13 cellular contexts compared by ENCODE assay signal in the genomic region with DNA sequence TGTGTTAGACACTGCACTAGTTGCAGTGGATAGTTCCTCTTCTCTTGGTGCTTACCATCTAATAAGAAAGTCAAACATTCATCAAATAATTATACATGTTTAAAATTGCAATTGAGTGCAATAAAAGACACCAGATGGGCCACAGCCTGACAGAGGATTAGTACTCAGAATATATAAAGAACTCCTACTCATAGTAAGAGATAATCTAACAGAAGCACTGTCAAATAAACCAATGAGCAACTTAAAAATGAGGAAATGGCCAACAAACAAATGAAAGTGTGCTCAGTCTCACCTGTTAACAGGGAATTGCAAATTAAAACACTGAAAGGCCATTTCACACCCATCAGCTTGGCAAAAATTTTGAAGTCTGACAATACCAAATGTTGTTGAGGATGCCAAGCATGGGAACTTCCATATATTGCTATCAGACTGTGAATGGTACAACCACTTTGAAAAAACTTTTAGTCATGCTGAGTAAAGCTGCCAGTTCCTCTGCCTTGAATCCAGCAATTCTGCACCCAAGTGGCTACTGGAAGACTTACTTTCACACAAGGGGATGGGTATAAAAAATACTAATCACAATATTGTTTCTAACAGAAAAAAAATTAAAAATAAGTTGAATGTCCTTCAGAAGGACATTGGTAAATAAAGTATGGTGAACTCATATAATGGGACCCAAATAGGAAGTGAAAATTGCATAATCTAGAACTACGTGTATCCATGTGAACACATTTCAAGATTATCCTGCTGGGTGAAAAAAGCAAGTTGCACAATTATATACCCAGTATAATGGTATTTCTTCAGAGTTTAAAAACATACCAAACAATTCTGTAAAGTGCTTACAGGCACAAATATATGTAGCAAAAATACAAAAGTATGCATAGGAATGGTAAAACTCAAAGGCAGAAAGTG. TPM values are rescaled to one million over a fixed set of nuclear protein-coding genes. Genes with fewer than 3 reads are reported as not detected.
A peak's percentile ranks its signal among the peaks of the same experiment; 100 is the strongest.
DNase-seq lines count a peak whose midpoint lies in the region; ATAC-seq, FAIRE-seq and TF ChIP-seq lines count a peak whose summit lies in the region.
"Had no signal": no experiment of that assay in that cellular context is flagged by ENCODE, and none has a peak within 500 bp of the region (broad histone marks: within the 10 kb centered on the region; RNA-seq: fewer than 3 reads in every experiment).

No MANE protein-coding gene starts in this region.

- FAIRE-seq in HepG2 (lab: Jason Lieb, UNC): no peak

- CTCF ChIA-PET in HepG2 (lab: Yijun Ruan, JAX; ENCODE audit: low intra/inter-chr PET ratio, low total read pairs): no interaction called here

- no peak for TF ChIP-seq EP300 in HepG2 (IDR thresholded peaks at IDR 0.05; ENCODE audit: low read depth in 2 of 2, low read length in 2 of 2)
- TF ChIP-seq EP300 in HepG2 (CRISPR knock-in tag; IDR thresholded peaks at IDR 0.05; ENCODE audit: borderline replicate concordance): no peak

- no peaks in the 10 kb centered on the region for H3K36me3 ChIP-seq in HepG2 (replicated peaks in 1 of 2; ENCODE audit: control insufficient read depth in 1 of 2, insufficient read depth in 2 of 2, low read length in 2 of 2)
- H3K36me3 ChIP-seq in right lobe of liver: no peaks in the 10 kb centered on the region
- H3K36me3 ChIP-seq: ovary had no signal

- H2AFZ ChIP-seq in HepG2 (ENCODE audit: low read length): no peak overlapping the region

- peaks cover 7 to 35% of the 10 kb centered on the region in 2 experiments for H3K27me3 ChIP-seq in HepG2 (ENCODE audit: control insufficient read depth in 1 of 2, insufficient read depth in 2 of 2, low read length in 2 of 2)
- H3K27me3 ChIP-seq in right lobe of liver: peaks cover 0 to 24% of the 10 kb centered on the region in 2 donors
- H3K27me3 ChIP-seq: ovary had no signal

- TF ChIP-seq CTCF in HepG2 (CRISPR knock-in tag; IDR thresholded peaks at IDR 0.05): no peak
- no peak for TF ChIP-seq CTCF in right lobe of liver (IDR thresholded peaks at IDR 0.05)
- TF ChIP-seq CTCF in epithelial cell of esophagus (IDR thresholded peaks at IDR 0.05; ENCODE audit: insufficient read depth, low read depth, low read length, missing control alignments): no peak

- no peak overlapping the region for H3K27ac ChIP-seq in HepG2 (ENCODE audit: extremely low read length, insufficient read depth, low read length)
- H3K27ac ChIP-seq in right lobe of liver: no peak overlapping the region
- H3K27ac ChIP-seq: ovary had no signal

- no peaks in the 10 kb centered on the region for H3K79me2 ChIP-seq in HepG2 (ENCODE audit: insufficient read depth, low read length)

- DNase-seq in HepG2 (ENCODE audit: low spot score): no peak
- DNase-seq in right lobe of liver: no peak
- DNase-seq in RKO (ENCODE audit: low spot score): peak; percentile 68
- peak; percentile 55 for DNase-seq in epithelial cell of esophagus (ENCODE audit: low read depth)
- DNase-seq in HK-2 (ENCODE audit: unreplicated experiment): no peak
- DNase-seq in NCI-H524 (lab: John Stamatoyannopoulos, UW): no peak
- no peak for DNase-seq in ecto neural progenitor cell (ENCODE audit: low spot score)
- DNase-seq: effector CD4-positive, alpha-beta T cell; NCI-H1417 treated with DMSO at 0.1 percent for 48 hours; SW 1271 had no signal

- no peak overlapping the region for H3K9ac ChIP-seq in HepG2 (ENCODE audit: insufficient read depth, low read depth, low read length)

- POLR2A ChIA-PET in HepG2 (lab: Yijun Ruan, JAX): no interaction called here

- H3K4me2 ChIP-seq in HepG2 (ENCODE audit: low read depth, low read length): no peak overlapping the region

- H3K9me3 ChIP-seq in HepG2 (ENCODE audit: low read length) (no peaks in the 10 kb centered on the region), right lobe of liver (no peaks in the 10 kb centered on the region)
- H3K9me3 ChIP-seq: ovary had no signal

- intact Hi-C loops in HepG2 (cut with micrococcal nuclease; ENCODE audit: unreplicated experiment) (loop anchor here (10.0 kb wide), 1 partner anchor 111 kb away; a partner anchor contains a TSS), right lobe of liver (cut with DNase I) (loop anchor here in 1 of 2 donors (5.0 kb wide), 1 partner anchor 81 kb away; no protein-coding TSS in a partner anchor)

- no peak for TF ChIP-seq POLR2A in HepG2 (IDR thresholded peaks at IDR 0.05; ENCODE audit: insufficient read depth in 1 of 2, low read depth in 2 of 2, low read length in 2 of 2)
- no peak for TF ChIP-seq POLR2A in right lobe of liver (IDR thresholded peaks at IDR 0.05)

- no peak for TF ChIP-seq RAD21 in HepG2 (CRISPR knock-in tag; IDR thresholded peaks at IDR 0.05)

- H3K4me1 ChIP-seq in HepG2 (ENCODE audit: insufficient read depth, low read length) (peaks cover 25% of the 10 kb centered on the region), right lobe of liver (peaks cover 0 to 18% (median 4%) of the 10 kb centered on the region in 4 donors)

- 4% methylated on average over 1 of the region's 1 CpG for WGBS in HepG2 (ENCODE audit: low lambda C conversion rate)
- WGBS in right lobe of liver (ENCODE audit: insufficient coverage, low coverage, low lambda C conversion rate, missing lambda C conversion rate): 8% methylated on average over 1 of the region's 1 CpG

- ATAC-seq in HepG2 (no peak), right lobe of liver (no peak), GM18868 (IDR thresholded peaks at IDR 0.05; ENCODE audit: unreplicated experiment) (no peak)

- BruUV-seq in HepG2 (replicated peaks; lab: Mats Ljungman, UMichigan): no TSS peak

- H3K4me3 ChIP-seq in HepG2 (replicated peaks in 1 of 3; ENCODE audit: insufficient read depth in 1 of 3, low read depth in 2 of 3, low read length in 3 of 3) (no peak overlapping the region), right lobe of liver (no peak overlapping the region), epithelial cell of esophagus (ENCODE audit: low read length) (no peak overlapping the region)
- H3K4me3 ChIP-seq: ovary had no signal

- in situ Hi-C loops in HepG2 (cut with HindIII; ENCODE audit: extremely low pct_ligation_motif_present, low pct_unique_long_range_greater_than_20kb): no loop called here

- no peaks in the 10 kb centered on the region for H4K20me1 ChIP-seq in HepG2 (ENCODE audit: insufficient read depth, low read length)

TF ChIP-seq in HepG2, 621 proteins besides CTCF, POLR2A, EP300 and RAD21:
- TF ChIP-seq CEBPB (IDR thresholded peaks at IDR 0.05; ENCODE audit: borderline replicate concordance, low read depth, low read length) (peak; percentile 33; the same call in 1 of the 2 replicates), CREM (IDR thresholded peaks at IDR 0.05) (no peak), CREM (CRISPR knock-in tag; IDR thresholded peaks at IDR 0.05) (no peak)

RNA-seq across cellular contexts. Expression of a gene that starts 41.4 kb away (rescaled TPM):
- total RNA-seq in HepG2 (2016; rRNA removed; fragmentation: Illumina TruSeq; extraction: Trizol) (not detected in 2 replicates), right lobe of liver (under 1 TPM; 0.07 to 0.37 (median 0.24) TPM)
- total RNA-seq in HepG2 (2016; cell fraction: cytosol; rRNA removed; fragmentation: Illumina TruSeq; extraction: Trizol; ENCODE audit: low read depth): not detected in 2 replicates
- total RNA-seq in HepG2 (2016; cell fraction: insoluble cytoplasmic fraction; rRNA removed; fragmentation: Illumina TruSeq; extraction: Trizol): not detected in 2 replicates
- not detected in 2 replicates for total RNA-seq in HepG2 (2016; cell fraction: membrane; rRNA removed; fragmentation: Illumina TruSeq; extraction: Trizol)
- total RNA-seq in HepG2 (2016; cell fraction: nucleus; rRNA removed; fragmentation: Illumina TruSeq; extraction: Trizol): not detected in 2 replicates
- polyA plus RNA-seq in HepG2 (2011; rRNA removed): not detected in 2 replicates
- polyA plus RNA-seq in HepG2 (2011; cell fraction: cytosol; rRNA removed): not detected in 2 replicates
- polyA plus RNA-seq in HepG2 (2011; cell fraction: nucleus; rRNA removed): not detected in 2 replicates
- 0.04 TPM in 1 of 2 replicates, not detected in the other for polyA plus RNA-seq in HepG2 (2012)
- not detected in 2 replicates for polyA plus RNA-seq in HepG2 (2016; cell fraction: cytosol; fragmentation: Illumina TruSeq; extraction: Trizol; ENCODE audit: low read depth)
- not detected in 2 replicates for polyA plus RNA-seq in HepG2 (2016; cell fraction: insoluble cytoplasmic fraction; fragmentation: Illumina TruSeq; extraction: Trizol; ENCODE audit: low read depth)
- 0.13 TPM in 1 of 2 replicates, not detected in the other for polyA plus RNA-seq in HepG2 (2016; cell fraction: membrane; fragmentation: Illumina TruSeq; extraction: Trizol; ENCODE audit: low read depth)
- polyA plus RNA-seq in HepG2 (2016; cell fraction: nucleus; fragmentation: Illumina TruSeq; extraction: Trizol; ENCODE audit: insufficient read depth, low read depth): not detected in 2 replicates
- 0.12 and 1.6 TPM in 2 replicates for polyA minus RNA-seq in HepG2 (2011; rRNA and poly(A)+ RNA removed; ENCODE audit: low replicate concordance)
- polyA minus RNA-seq in HepG2 (2011; cell fraction: cytosol; rRNA and poly(A)+ RNA removed): not detected in 2 replicates
- not detected in 2 replicates for polyA minus RNA-seq in HepG2 (2011; cell fraction: nucleus; rRNA and poly(A)+ RNA removed)
- total RNA-seq: activated CD8-positive, alpha-beta T cell treated with anti-CD3 and anti-CD28 coated beads for 36 hours had no signal

Comparison
In these comparisons a context has a peak if more than half of its experiments do, and no peak if none do; other contexts are left out.
1. DNase-seq: peak in RKO (single experiment) and epithelial cell of esophagus (single experiment); none in HepG2 (single experiment), right lobe of liver (0 of 3), HK-2 (single experiment), NCI-H524 (0 of 2) and ecto neural progenitor cell (single experiment).